In genomic region chr14:88791629-88792571, GRCh38 we compare ENCODE assay signal across 8 cellular contexts. TPM values are rescaled to one million over a fixed set of nuclear protein-coding genes. Genes with fewer than 3 reads are reported as not detected.
DNase-seq lines count a peak whose midpoint lies in the region; ATAC-seq, FAIRE-seq and TF ChIP-seq lines count a peak whose summit lies in the region.

No MANE protein-coding gene starts in this region.

- no peaks in the 10 kb centered on the region for H4K20me1 ChIP-seq in astrocyte (ENCODE audit: insufficient read depth, low read length)

- H3K4me2 ChIP-seq in astrocyte (ENCODE audit: low read length): peak overlapping the region; percentile 88

- H3K4me3 ChIP-seq in astrocyte (ENCODE audit: insufficient read depth, low read depth, low read length): peak overlapping the region; percentile 64
- H3K4me3 ChIP-seq in iPS-20b (ENCODE audit: low read length): peak overlapping the region; percentile 75
- H3K4me3 ChIP-seq in small intestine (ENCODE audit: low read depth in 1 of 2, low read length in 2 of 2): peak overlapping the region; percentile 56 to 70

- H3K27ac Mint-ChIP-seq in astrocyte (ENCODE audit: unreplicated experiment): no peak overlapping the region

- no peak for TF ChIP-seq CTCF in astrocyte (IDR thresholded peaks at IDR 0.05; ENCODE audit: insufficient read depth, low read depth, low read length)

- H3K36me3 Mint-ChIP-seq in astrocyte (ENCODE audit: low read depth, unreplicated experiment): no peaks in the 10 kb centered on the region

- H3K4me1 ChIP-seq in astrocyte (ENCODE audit: insufficient read depth, low read length) (peaks cover 5% of the 10 kb centered on the region), iPS-20b (ENCODE audit: insufficient read depth, low read length) (no peaks in the 10 kb centered on the region), small intestine (ENCODE audit: control insufficient read depth in 2 of 2, insufficient read depth in 1 of 2, low read depth in 1 of 2, low read length in 1 of 2) (no peaks in the 10 kb centered on the region)

- peak overlapping the region; percentile 59 for H3K9ac ChIP-seq in astrocyte (ENCODE audit: low read length)
- peak overlapping the region; percentile 48; the same call in 1 of the 2 replicates for H3K9ac ChIP-seq in iPS-20b (ENCODE audit: low read depth, low read length)

- no peaks in the 10 kb centered on the region for H3K4me1 Mint-ChIP-seq in astrocyte (ENCODE audit: low read depth, unreplicated experiment)

- ATAC-seq in GM21737 (IDR thresholded peaks at IDR 0.05; ENCODE audit: unreplicated experiment) (peak; percentile 11), HG03469 (IDR thresholded peaks at IDR 0.05; ENCODE audit: unreplicated experiment) (no peak)

- H3K36me3 ChIP-seq in astrocyte (ENCODE audit: insufficient read depth, low read length) (no peaks in the 10 kb centered on the region), iPS-20b (ENCODE audit: insufficient read depth, low read depth, low read length) (no peaks in the 10 kb centered on the region), small intestine (ENCODE audit: control insufficient read depth in 2 of 2, insufficient read depth in 2 of 2, low read length in 2 of 2) (no peaks in the 10 kb centered on the region)

- H3K4me3 Mint-ChIP-seq in astrocyte (ENCODE audit: unreplicated experiment): peak overlapping the region; percentile 82

- H3K27me3 ChIP-seq in astrocyte (ENCODE audit: insufficient read depth, low read length) (peaks cover 23% of the 10 kb centered on the region), iPS-20b (ENCODE audit: insufficient read depth, low read length) (peaks cover 58% of the 10 kb centered on the region), small intestine (ENCODE audit: control insufficient read depth in 2 of 2, insufficient read depth in 2 of 2, low read length in 2 of 2) (peaks cover 0 to 5% of the 10 kb centered on the region in 2 donors)

- peak overlapping the region; percentile 98 for H2AFZ ChIP-seq in astrocyte (ENCODE audit: low read depth, low read length)

- no peaks in the 10 kb centered on the region for H3K79me2 ChIP-seq in astrocyte (ENCODE audit: insufficient read depth, low read length)

- no peaks in the 10 kb centered on the region for H3K9me3 Mint-ChIP-seq in astrocyte (ENCODE audit: unreplicated experiment)

- FAIRE-seq in astrocyte (lab: Jason Lieb, UNC) (no peak), small intestine (lab: Jason Lieb, UNC) (no peak)

- peak in 10 of 14 donors; percentile 15 to 58 (median 41) for DNase-seq in C1 segment of cervical spinal cord (lab: John Stamatoyannopoulos, UW)
- DNase-seq in NCI-H69 (lab: John Stamatoyannopoulos, UW): peak; percentile 93
- DNase-seq in astrocyte (ENCODE audit: low read depth): no peak
- no peak for DNase-seq in small intestine
- DNase-seq in OCI-M1 (lab: John Stamatoyannopoulos, UW): no peak

- peaks cover 38% of the 10 kb centered on the region for H3K27me3 Mint-ChIP-seq in astrocyte (ENCODE audit: low read depth, unreplicated experiment)

- WGBS in small intestine, 3 donors: 1 to 2% (median 2%) methylated on average over 46 to 71 of the region's 71 CpGs

- no peaks in the 10 kb centered on the region for H3K9me3 ChIP-seq in astrocyte (ENCODE audit: insufficient read depth, low read depth, low read length)
- H3K9me3 ChIP-seq in iPS-20b (ENCODE audit: insufficient read depth, low read depth, low read length): no peaks in the 10 kb centered on the region
- no peaks in the 10 kb centered on the region for H3K9me3 ChIP-seq in small intestine (ENCODE audit: control insufficient read depth, low read depth)

- H3K27ac ChIP-seq in astrocyte (ENCODE audit: low read depth, low read length): no peak overlapping the region
- H3K27ac ChIP-seq in iPS-20b (ENCODE audit: low read length): no peak overlapping the region
- peak overlapping the region in 1 of 2 donors; percentile 81 for H3K27ac ChIP-seq in small intestine (ENCODE audit: low read depth in 1 of 2, low read length in 1 of 2)

RNA-seq across cellular contexts. Expression of gene EML5, which starts 0.9 kb away (rescaled TPM):
- 0.05 and 0.07 TPM in 2 replicates for total RNA-seq in astrocyte
- polyA plus RNA-seq in small intestine: under 1 TPM in 1 of 3 donors, not detected in 2; 0.70 TPM

RNA-seq across cellular contexts. Expression of gene TTC8, which starts 32.6 kb away (rescaled TPM):
- 23.7 and 26.6 TPM in 2 replicates for total RNA-seq in astrocyte
- polyA plus RNA-seq in small intestine: 1 to 10 TPM; 2.4 to 8.8 (median 3.8) TPM

Comparison
In these comparisons a context has a peak if more than half of its experiments do, and no peak if none do; other contexts are left out.
1. DNase-seq: peak in C1 segment of cervical spinal cord (10 of 14) and NCI-H69 (single experiment); none in astrocyte (single experiment), small intestine (single experiment) and OCI-M1 (single experiment).
2. Peak in every context shown above with its lines, with median percentiles within 50 percentile points of each other: H3K4me3 ChIP-seq.